Comparison of ENCODE assay signal across 14 cellular contexts in the genomic region with DNA sequence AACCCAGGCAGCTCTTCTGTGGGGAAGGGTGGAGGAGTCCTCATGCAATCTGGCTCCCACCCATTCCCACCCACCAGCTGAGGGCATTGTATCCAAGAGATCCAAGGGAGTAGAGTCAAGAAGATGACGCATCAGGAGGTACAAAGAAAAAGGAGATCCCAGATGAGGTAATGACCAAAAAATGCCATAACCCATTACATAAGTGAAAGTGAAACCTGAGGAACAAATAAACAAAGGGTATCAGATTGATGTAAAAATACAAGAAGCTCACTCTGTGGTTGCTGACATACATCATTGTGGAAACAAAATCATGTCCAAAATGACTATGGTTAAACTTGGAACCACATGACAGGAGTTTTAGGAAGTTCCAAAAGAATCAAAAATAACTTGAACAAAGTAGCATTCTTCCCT. TPM values are rescaled to one million over a fixed set of nuclear protein-coding genes. Genes with fewer than 3 reads are reported as not detected.
A peak's percentile ranks its signal among the peaks of the same experiment; 100 is the strongest.
DNase-seq lines count a peak whose midpoint lies in the region; ATAC-seq, FAIRE-seq and TF ChIP-seq lines count a peak whose summit lies in the region.
"Had no signal": no experiment of that assay in that cellular context is flagged by ENCODE, and none has a peak within 500 bp of the region (broad histone marks: within the 10 kb centered on the region; RNA-seq: fewer than 3 reads in every experiment).

No MANE protein-coding gene starts in this region.

- intact Hi-C loops in PC-3 (cut with micrococcal nuclease) (no loop called here), aorta (cut with DNase I) (no loop called here)

- CTCF ChIA-PET in PC-3 (lab: Charles Lee), result no interaction called here

- DNase-seq in GM06990 (ENCODE audit: extremely low read depth, insufficient read length), result peak; percentile 15
- peak; percentile 92 for DNase-seq in PC-3
- peak; percentile 82 for DNase-seq in bronchial epithelial cell (ENCODE audit: low read depth)
- peak; percentile 96 for DNase-seq in osteoblast (ENCODE audit: insufficient read length, low spot score, missing footprints)
- DNase-seq in stimulated activated CD4-positive, alpha-beta T cell treated with anti-CD3 and anti-CD28 coated beads, Interleukin-4, amount 100 ng/mL, for 4 hours, result no peak
- no peak for DNase-seq in aorta
- DNase-seq in stimulated activated CD4-positive, alpha-beta T cell treated with anti-CD3 and anti-CD28 coated beads, Interleukin-4, amount 100 ng/mL, for 1 hour, result no peak
- DNase-seq: activated T-cell treated with anti-CD3 and anti-CD28 coated beads for 4 hours; esophagus squamous epithelium; NCI-H2081 treated with DMSO at 0.1 percent for 48 hours; ovary; stimulated activated CD4-positive, alpha-beta T cell treated with anti-CD3 and anti-CD28 coated beads, Interleukin-1b, Interleukin-23, amount 100 ng/mL, for 48 hours; stomach had no signal

- TF ChIP-seq CTCF in GM06990 (IDR thresholded peaks at IDR 0.05; ENCODE audit: insufficient read depth, low read length, poor library complexity, severe bottlenecking) (no peak), PC-3 (conservative IDR thresholded peaks at IDR 0.05; ENCODE audit: low read depth, low read length) (no peak), bronchial epithelial cell (IDR thresholded peaks at IDR 0.05; ENCODE audit: insufficient read depth, low read length, severe bottlenecking) (no peak), osteoblast (IDR thresholded peaks at IDR 0.05; ENCODE audit: extremely low read depth, low read depth, low read length) (no peak)

- H3K27me3 ChIP-seq in GM06990 (replicated peaks; ENCODE audit: control insufficient read depth, insufficient read depth, low read length) (no peaks in the 10 kb centered on the region), PC-3 (ENCODE audit: low read length) (no peaks in the 10 kb centered on the region), bronchial epithelial cell (ENCODE audit: control insufficient read depth, insufficient read depth, low read length) (no peaks in the 10 kb centered on the region), osteoblast (ENCODE audit: insufficient read depth, low read length) (no peaks in the 10 kb centered on the region), aorta (ENCODE audit: control insufficient read depth in 1 of 2, insufficient read depth in 2 of 2, low read length in 1 of 2) (no peaks in the 10 kb centered on the region)
- H3K27me3 ChIP-seq: esophagus squamous epithelium, ovary, stomach had no signal

- H3K4me2 ChIP-seq in PC-3 (ENCODE audit: low read length) (peak overlapping the region; percentile 57), osteoblast (ENCODE audit: insufficient read depth, low read length) (no peak overlapping the region)

- H2AFZ ChIP-seq in PC-3 (ENCODE audit: low read length) (no peak overlapping the region), osteoblast (ENCODE audit: low read length) (no peak overlapping the region)

- WGBS in aorta, 2 donors, result 31 to 63% methylated on average over 1 of the region's 1 CpG

- H3K9ac ChIP-seq in PC-3 (ENCODE audit: low read length), result no peak overlapping the region

- no peak overlapping the region for H3K4me3 ChIP-seq in GM06990 (replicated peaks; ENCODE audit: low read depth, low read length)
- no peak overlapping the region for H3K4me3 ChIP-seq in PC-3 (ENCODE audit: low read length)
- no peak overlapping the region for H3K4me3 ChIP-seq in bronchial epithelial cell (ENCODE audit: low read depth, low read length)
- H3K4me3 ChIP-seq in osteoblast (ENCODE audit: insufficient read depth, low read length), result no peak overlapping the region
- H3K4me3 ChIP-seq in aorta (ENCODE audit: low read length in 2 of 2), result no peak overlapping the region
- H3K4me3 ChIP-seq: esophagus squamous epithelium, ovary, stomach had no signal

- no peaks in the 10 kb centered on the region for H3K9me2 ChIP-seq in PC-3 (replicated peaks; ENCODE audit: low read length)

- no peaks in the 10 kb centered on the region for H3K36me3 ChIP-seq in GM06990 (ENCODE audit: control insufficient read depth, insufficient read depth, low read length)
- peaks cover 4% of the 10 kb centered on the region; the same call in 1 of the 2 replicates for H3K36me3 ChIP-seq in PC-3 (ENCODE audit: low read depth, low read length)
- no peaks in the 10 kb centered on the region for H3K36me3 ChIP-seq in bronchial epithelial cell (ENCODE audit: control insufficient read depth, insufficient read depth, low read length)
- no peaks in the 10 kb centered on the region for H3K36me3 ChIP-seq in osteoblast (ENCODE audit: insufficient read depth, low read length)
- H3K36me3 ChIP-seq in aorta (ENCODE audit: control insufficient read depth in 1 of 2, insufficient read depth in 2 of 2, low read length in 1 of 2), result no peaks in the 10 kb centered on the region
- H3K36me3 ChIP-seq: ovary had no signal

- FAIRE-seq in bronchial epithelial cell (lab: Jason Lieb, UNC), result no peak

- H3K79me2 ChIP-seq in PC-3 (ENCODE audit: low read length) (no peaks in the 10 kb centered on the region), osteoblast (ENCODE audit: insufficient read depth, low read length) (no peaks in the 10 kb centered on the region)

- peaks cover 23% of the 10 kb centered on the region for H3K4me1 ChIP-seq in PC-3 (ENCODE audit: insufficient read depth, low read length)
- H3K4me1 ChIP-seq in osteoblast (ENCODE audit: insufficient read depth, low read length), result peaks cover 28% of the 10 kb centered on the region
- peaks cover 0 to 10% of the 10 kb centered on the region in 2 donors for H3K4me1 ChIP-seq in aorta (ENCODE audit: control insufficient read depth in 1 of 2, insufficient read depth in 2 of 2, low read length in 2 of 2)
- H3K4me1 ChIP-seq: esophagus squamous epithelium had no signal

- H3K27ac ChIP-seq in PC-3 (ENCODE audit: low read length) (peak overlapping the region; percentile 75), osteoblast (ENCODE audit: low read depth, low read length) (peak overlapping the region; percentile 48), aorta (ENCODE audit: low read depth in 1 of 2, low read length in 2 of 2) (peak overlapping the region in 1 of 2 donors; percentile 8)
- H3K27ac ChIP-seq: esophagus squamous epithelium, ovary, stomach had no signal

- H3F3A ChIP-seq in PC-3 (ENCODE audit: low read length, unreplicated experiment), result no peaks in the 10 kb centered on the region

- peak; percentile 78 for ATAC-seq in PC-3
- ATAC-seq in aorta (ENCODE audit: low FRiP score), result no peak
- no peak for ATAC-seq in HG02678 (IDR thresholded peaks at IDR 0.05; ENCODE audit: unreplicated experiment)

- no TSS peak for BruUV-seq in PC-3 (replicated peaks; lab: Mats Ljungman, UMichigan)

- H3K9me3 ChIP-seq in PC-3 (ENCODE audit: low read length) (no peaks in the 10 kb centered on the region), osteoblast (ENCODE audit: low read depth, low read length) (peaks cover 6% of the 10 kb centered on the region), aorta (ENCODE audit: control insufficient read depth, low read length) (no peaks in the 10 kb centered on the region)

- POLR2A ChIA-PET in PC-3 (lab: Charles Lee; ENCODE audit: unreplicated experiment), result interaction anchor here (0.5 to 0.8 kb wide), 4 partner anchors 41 to 65 kb away, joined by 3 to 6 read pairs (median 4); a partner anchor contains a TSS

- H4K20me1 ChIP-seq in PC-3 (ENCODE audit: low read length) (no peaks in the 10 kb centered on the region), osteoblast (ENCODE audit: insufficient read depth, low read length) (no peaks in the 10 kb centered on the region)

RNA-seq across cellular contexts. Expression of a gene that starts 42.5 kb away (rescaled TPM):
- total RNA-seq in PC-3 (2014; rRNA removed), result 85.4 and 123 TPM in 2 replicates
- 5.1 and 6.1 TPM in 2 replicates for total RNA-seq in bronchial epithelial cell
- total RNA-seq in osteoblast, result 58.9 and 81.8 TPM in 2 replicates
- 1,000 to 10,000 TPM in 1 of 2 donors, 100 to 1,000 TPM in 1; 354 to 2,327 TPM for total RNA-seq in aorta
- 100 to 1,000 TPM in 1 of 2 donors, 10 to 100 TPM in 1; 56.5 to 949 TPM for polyA plus RNA-seq in aorta

Comparison
In these comparisons a context has a peak if more than half of its experiments do, and no peak if none do; other contexts are left out.
1. DNase-seq: peak in GM06990 (single experiment), PC-3 (single experiment), bronchial epithelial cell (single experiment) and osteoblast (single experiment); none in stimulated activated CD4-positive, alpha-beta T cell treated with anti-CD3 and anti-CD28 coated beads, Interleukin-4, amount 100 ng/mL, for 4 hours (0 of 2), aorta (0 of 2) and stimulated activated CD4-positive, alpha-beta T cell treated with anti-CD3 and anti-CD28 coated beads, Interleukin-4, amount 100 ng/mL, for 1 hour (single experiment).